11 cellular contexts compared by ENCODE assay signal in genomic region chr10:28331821-28332220, GRCh38. TPM values are rescaled to one million over a fixed set of nuclear protein-coding genes. Genes with fewer than 3 reads are reported as not detected.
DNase-seq lines count a peak whose midpoint lies in the region; ATAC-seq, FAIRE-seq and TF ChIP-seq lines count a peak whose summit lies in the region.
"Had no signal": no experiment of that assay in that cellular context is flagged by ENCODE, and none has a peak within 500 bp of the region (broad histone marks: within the 10 kb centered on the region; RNA-seq: fewer than 3 reads in every experiment).

No MANE protein-coding gene starts in this region.

- no peak for ATAC-seq in GM21737 (IDR thresholded peaks at IDR 0.05; ENCODE audit: unreplicated experiment)
- no peak for ATAC-seq in HG03378 (IDR thresholded peaks at IDR 0.05; ENCODE audit: unreplicated experiment)
- ATAC-seq: heart left ventricle had no signal

- no peaks in the 10 kb centered on the region for H3K9me1 ChIP-seq in keratinocyte (ENCODE audit: control insufficient read depth, extremely low read depth, insufficient read depth, low read length)

- TF ChIP-seq CTCF in AG09319 (IDR thresholded peaks at IDR 0.05; ENCODE audit: low read depth, low read length) (no peak), keratinocyte (optimal IDR thresholded peaks at IDR 0.05 in 1 of 3, IDR thresholded peaks at IDR 0.05 in 1 of 3, conservative IDR thresholded peaks at IDR 0.05 in 1 of 3; ENCODE audit: extremely low read depth in 1 of 3, insufficient read depth in 2 of 3, low read length in 3 of 3) (no peak)

- H4K20me1 ChIP-seq in keratinocyte (ENCODE audit: control insufficient read depth, extremely low read depth, insufficient read depth, low read length): no peaks in the 10 kb centered on the region

- no peaks in the 10 kb centered on the region for H3K9me3 ChIP-seq in keratinocyte (ENCODE audit: control insufficient read depth, low read depth, low read length)
- H3K9me3 ChIP-seq: heart left ventricle had no signal

- no peaks in the 10 kb centered on the region for H3K79me2 ChIP-seq in keratinocyte (ENCODE audit: control insufficient read depth, insufficient read depth, low read length)

- FAIRE-seq in keratinocyte (lab: Jason Lieb, UNC): peak; percentile 55
- FAIRE-seq: GM19239 had no signal

- DNase-seq in AG09319 (ENCODE audit: extremely low read depth, low read depth): peak; percentile 18
- peak; percentile 30 for DNase-seq in GM04504 (ENCODE audit: low read depth)
- peak; percentile 75 for DNase-seq in amniotic stem cell (lab: John Stamatoyannopoulos, UW)
- DNase-seq in keratinocyte (ENCODE audit: low read depth, low spot score): peak; percentile 61
- DNase-seq in retina: no peak
- DNase-seq in stimulated activated CD4-positive, alpha-beta T cell treated with anti-CD3 and anti-CD28 coated beads, Interleukin-4, amount 100 ng/mL, for 1 hour: no peak
- DNase-seq: heart left ventricle, nephron progenitor cell had no signal

- dilution Hi-C loops in keratinocyte (cut with MboI; ENCODE audit: extremely low pct_ligation_motif_present, low sequenced_read_pairs): no loop called here

- no peak overlapping the region for H2AFZ ChIP-seq in keratinocyte (ENCODE audit: control insufficient read depth, low read length)

- H3K27me3 ChIP-seq in keratinocyte (ENCODE audit: control insufficient read depth, extremely low read depth, insufficient read depth, low read length): no peaks in the 10 kb centered on the region
- H3K27me3 ChIP-seq: heart left ventricle had no signal

- H3K4me3 ChIP-seq in keratinocyte (ENCODE audit: control insufficient read depth in 2 of 3, extremely low read depth in 1 of 3, insufficient read depth in 2 of 3, low read depth in 1 of 3, low read length in 3 of 3): no peak overlapping the region

- H3K9ac ChIP-seq in keratinocyte (ENCODE audit: control insufficient read depth, extremely low read depth, insufficient read depth, low read length): no peak overlapping the region

- H3K4me1 ChIP-seq in keratinocyte (ENCODE audit: control insufficient read depth, extremely low read depth, insufficient read depth, low read length): peaks cover 29% of the 10 kb centered on the region

- no peaks in the 10 kb centered on the region for H3K36me3 ChIP-seq in keratinocyte (ENCODE audit: control insufficient read depth in 2 of 2, extremely low read depth in 1 of 2, insufficient read depth in 2 of 2, low read length in 2 of 2)
- H3K36me3 ChIP-seq: heart left ventricle had no signal

- peak overlapping the region; percentile 10 for H3K4me2 ChIP-seq in keratinocyte (ENCODE audit: control insufficient read depth, extremely low read depth, insufficient read depth, low read depth, low read length)

- peak overlapping the region; percentile 14 for H3K27ac ChIP-seq in keratinocyte (ENCODE audit: control insufficient read depth, insufficient read depth, low read length)

RNA-seq across cellular contexts. Expression of gene MPP7, which starts 29.0 kb away (rescaled TPM):
- 4.9 to 6.5 TPM (median 6.3 TPM) in 3 replicates for polyA plus RNA-seq in keratinocyte
- 13.3 TPM for polyA plus RNA-seq in keratinocyte (2011; ENCODE audit: low read depth)
- 4.1 and 5.1 TPM in 2 replicates for polyA plus RNA-seq in keratinocyte (2011; cell fraction: cytosol; rRNA removed)
- polyA plus RNA-seq in keratinocyte (2011; cell fraction: nucleus; rRNA removed): 3.6 and 4.1 TPM in 2 replicates
- 3.7 and 5.5 TPM in 2 replicates for polyA plus RNA-seq in keratinocyte (2012; ENCODE audit: low replicate concordance)
- polyA minus RNA-seq in keratinocyte: 16.0 to 19.0 TPM (median 16.2 TPM) in 3 replicates
- polyA minus RNA-seq in keratinocyte (2011; cell fraction: cytosol; rRNA and poly(A)+ RNA removed): 9.0 TPM
- 2.3 and 7.1 TPM in 2 replicates for polyA minus RNA-seq in keratinocyte (2011; cell fraction: nucleus; rRNA and poly(A)+ RNA removed)

Comparison
In these comparisons a context has a peak if more than half of its experiments do, and no peak if none do; other contexts are left out.
1. DNase-seq: peak in AG09319 (single experiment), GM04504 (single experiment), amniotic stem cell (single experiment) and keratinocyte (single experiment); none in retina (single experiment) and stimulated activated CD4-positive, alpha-beta T cell treated with anti-CD3 and anti-CD28 coated beads, Interleukin-4, amount 100 ng/mL, for 1 hour (single experiment).